Comparison of ENCODE assay signal across 1 cellular context in genomic region chr22:23258826-23259170, GRCh38.
TF ChIP-seq lines count a peak whose summit lies in the region.

No MANE protein-coding gene starts in this region.

TF ChIP-seq in WTC11, 78 proteins besides CTCF, POLR2A, EP300 and RAD21 (continued from another document):
- TF ChIP-seq, protein P1, sequence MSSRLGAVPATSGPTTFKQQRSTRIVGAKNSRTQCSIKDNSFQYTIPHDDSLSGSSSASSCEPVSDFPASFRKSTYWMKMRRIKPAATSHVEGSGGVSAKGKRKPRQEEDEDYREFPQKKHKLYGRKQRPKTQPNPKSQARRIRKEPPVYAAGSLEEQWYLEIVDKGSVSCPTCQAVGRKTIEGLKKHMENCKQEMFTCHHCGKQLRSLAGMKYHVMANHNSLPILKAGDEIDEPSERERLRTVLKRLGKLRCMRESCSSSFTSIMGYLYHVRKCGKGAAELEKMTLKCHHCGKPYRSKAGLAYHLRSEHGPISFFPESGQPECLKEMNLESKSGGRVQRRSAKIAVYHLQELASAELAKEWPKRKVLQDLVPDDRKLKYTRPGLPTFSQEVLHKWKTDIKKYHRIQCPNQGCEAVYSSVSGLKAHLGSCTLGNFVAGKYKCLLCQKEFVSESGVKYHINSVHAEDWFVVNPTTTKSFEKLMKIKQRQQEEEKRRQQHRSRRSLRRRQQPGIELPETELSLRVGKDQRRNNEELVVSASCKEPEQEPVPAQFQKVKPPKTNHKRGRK (CRISPR knock-in tag; IDR thresholded peaks at IDR 0.05; ENCODE audit: borderline replicate concordance): no peak
- TF ChIP-seq TEAD1 (CRISPR knock-in tag; IDR thresholded peaks at IDR 0.05): no peak
- TF ChIP-seq E2F5 (CRISPR knock-in tag; IDR thresholded peaks at IDR 0.05): no peak
- no peak for TF ChIP-seq ATF6 (CRISPR knock-in tag; IDR thresholded peaks at IDR 0.05)
- TF ChIP-seq JAZF1 (CRISPR knock-in tag; IDR thresholded peaks at IDR 0.05): no peak
- no peak for TF ChIP-seq HMGA2 (CRISPR knock-in tag; IDR thresholded peaks at IDR 0.05)
- no peak for TF ChIP-seq ARID4B (CRISPR knock-in tag; IDR thresholded peaks at IDR 0.05; ENCODE audit: borderline replicate concordance)
